Comparison of ENCODE assay signal across 1 cellular context in the genomic region with DNA sequence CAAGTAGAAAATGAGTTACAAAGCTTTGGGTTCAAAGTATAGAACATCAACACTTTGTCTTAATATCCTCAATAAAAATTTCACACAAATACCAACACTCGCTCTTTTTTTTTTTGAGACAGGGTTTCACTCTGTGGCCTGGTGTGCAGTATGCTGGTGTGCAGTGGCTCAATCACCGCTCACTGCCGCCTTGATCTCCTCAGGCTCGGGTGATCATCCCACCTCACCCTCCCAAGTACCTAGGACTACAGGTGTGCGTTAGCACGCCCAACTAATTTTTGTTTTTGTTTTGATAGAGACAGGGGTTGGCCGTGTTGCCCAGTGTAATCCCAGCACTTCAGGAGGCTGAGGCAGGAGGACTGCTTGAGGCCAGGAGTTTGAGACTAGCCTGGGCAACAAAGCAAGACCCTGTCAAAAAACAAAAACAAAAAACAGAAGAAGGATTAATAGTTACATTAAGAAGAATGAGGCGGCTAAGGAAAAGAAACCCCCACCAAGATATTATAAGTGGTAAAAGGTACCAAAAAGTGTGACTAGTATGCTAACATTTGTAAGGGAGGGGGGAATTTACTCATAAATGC.
TF ChIP-seq lines count a peak whose summit lies in the region.

No MANE protein-coding gene starts in this region.

TF ChIP-seq in GM23338, 12 proteins besides CTCF, POLR2A, EP300 and RAD21:
- TF ChIP-seq ZNF462 (CRISPR knock-in tag; IDR thresholded peaks at IDR 0.05) (no peak), POLR2AphosphoS5 (IDR thresholded peaks at IDR 0.05; ENCODE audit: low read depth) (no peak), ZNF114 (CRISPR knock-in tag; IDR thresholded peaks at IDR 0.05) (no peak), CREB1 (CRISPR knock-in tag; IDR thresholded peaks at IDR 0.05; ENCODE audit: low read depth) (no peak), ZNF331 (CRISPR knock-in tag; IDR thresholded peaks at IDR 0.05; ENCODE audit: low read depth) (no peak), EZH2phosphoT487 (IDR thresholded peaks at IDR 0.05; ENCODE audit: unreplicated experiment) (no peak), EZH2 (IDR thresholded peaks at IDR 0.05; ENCODE audit: low read depth, unreplicated experiment) (no peak), NANOG (IDR thresholded peaks at IDR 0.05; ENCODE audit: borderline replicate concordance) (no peak), STAT1 (IDR thresholded peaks at IDR 0.05; ENCODE audit: unreplicated experiment) (no peak), JUNB (IDR thresholded peaks at IDR 0.05; ENCODE audit: unreplicated experiment) (no peak)
- TF ChIP-seq, protein P1, sequence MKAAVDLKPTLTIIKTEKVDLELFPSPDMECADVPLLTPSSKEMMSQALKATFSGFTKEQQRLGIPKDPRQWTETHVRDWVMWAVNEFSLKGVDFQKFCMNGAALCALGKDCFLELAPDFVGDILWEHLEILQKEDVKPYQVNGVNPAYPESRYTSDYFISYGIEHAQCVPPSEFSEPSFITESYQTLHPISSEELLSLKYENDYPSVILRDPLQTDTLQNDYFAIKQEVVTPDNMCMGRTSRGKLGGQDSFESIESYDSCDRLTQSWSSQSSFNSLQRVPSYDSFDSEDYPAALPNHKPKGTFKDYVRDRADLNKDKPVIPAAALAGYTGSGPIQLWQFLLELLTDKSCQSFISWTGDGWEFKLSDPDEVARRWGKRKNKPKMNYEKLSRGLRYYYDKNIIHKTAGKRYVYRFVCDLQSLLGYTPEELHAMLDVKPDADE (IDR thresholded peaks at IDR 0.05) = no peak
- TF ChIP-seq, protein P2, sequence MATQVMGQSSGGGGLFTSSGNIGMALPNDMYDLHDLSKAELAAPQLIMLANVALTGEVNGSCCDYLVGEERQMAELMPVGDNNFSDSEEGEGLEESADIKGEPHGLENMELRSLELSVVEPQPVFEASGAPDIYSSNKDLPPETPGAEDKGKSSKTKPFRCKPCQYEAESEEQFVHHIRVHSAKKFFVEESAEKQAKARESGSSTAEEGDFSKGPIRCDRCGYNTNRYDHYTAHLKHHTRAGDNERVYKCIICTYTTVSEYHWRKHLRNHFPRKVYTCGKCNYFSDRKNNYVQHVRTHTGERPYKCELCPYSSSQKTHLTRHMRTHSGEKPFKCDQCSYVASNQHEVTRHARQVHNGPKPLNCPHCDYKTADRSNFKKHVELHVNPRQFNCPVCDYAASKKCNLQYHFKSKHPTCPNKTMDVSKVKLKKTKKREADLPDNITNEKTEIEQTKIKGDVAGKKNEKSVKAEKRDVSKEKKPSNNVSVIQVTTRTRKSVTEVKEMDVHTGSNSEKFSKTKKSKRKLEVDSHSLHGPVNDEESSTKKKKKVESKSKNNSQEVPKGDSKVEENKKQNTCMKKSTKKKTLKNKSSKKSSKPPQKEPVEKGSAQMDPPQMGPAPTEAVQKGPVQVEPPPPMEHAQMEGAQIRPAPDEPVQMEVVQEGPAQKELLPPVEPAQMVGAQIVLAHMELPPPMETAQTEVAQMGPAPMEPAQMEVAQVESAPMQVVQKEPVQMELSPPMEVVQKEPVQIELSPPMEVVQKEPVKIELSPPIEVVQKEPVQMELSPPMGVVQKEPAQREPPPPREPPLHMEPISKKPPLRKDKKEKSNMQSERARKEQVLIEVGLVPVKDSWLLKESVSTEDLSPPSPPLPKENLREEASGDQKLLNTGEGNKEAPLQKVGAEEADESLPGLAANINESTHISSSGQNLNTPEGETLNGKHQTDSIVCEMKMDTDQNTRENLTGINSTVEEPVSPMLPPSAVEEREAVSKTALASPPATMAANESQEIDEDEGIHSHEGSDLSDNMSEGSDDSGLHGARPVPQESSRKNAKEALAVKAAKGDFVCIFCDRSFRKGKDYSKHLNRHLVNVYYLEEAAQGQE (IDR thresholded peaks at IDR 0.05; ENCODE audit: unreplicated experiment) = no peak
